Comparison of ENCODE assay signal across 17 cellular contexts in the genomic region with DNA sequence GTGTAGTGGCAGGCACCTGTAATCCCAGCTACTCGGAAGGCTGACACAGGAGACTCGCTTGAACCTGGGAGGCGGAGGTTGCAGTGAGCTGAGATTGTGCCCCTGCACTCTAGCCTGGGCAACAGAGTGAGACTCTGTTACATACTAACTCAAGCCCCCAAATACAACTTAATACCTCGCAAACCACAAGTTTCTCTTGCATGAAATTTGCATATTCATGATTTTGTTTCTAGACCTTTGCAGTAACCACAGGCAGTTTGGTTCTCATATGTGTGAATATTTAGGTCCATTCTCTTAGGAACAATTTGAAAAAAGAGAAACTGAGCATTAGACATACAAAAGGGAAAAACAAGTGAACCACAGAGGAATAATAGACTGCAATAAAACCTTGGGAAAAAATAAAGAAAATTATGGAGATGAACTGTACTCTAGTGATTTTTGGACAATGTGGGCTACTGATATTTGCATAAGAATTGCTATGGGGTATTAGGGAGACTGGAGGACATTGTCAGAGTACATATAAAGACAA.
DNase-seq lines count a peak whose midpoint lies in the region; ATAC-seq and TF ChIP-seq lines count a peak whose summit lies in the region.
"Had no signal": no experiment of that assay in that cellular context is flagged by ENCODE, and none has a peak within 500 bp of the region (broad histone marks: within the 10 kb centered on the region; RNA-seq: fewer than 3 reads in every experiment).

No MANE protein-coding gene starts in this region.

- H3K27me3 Mint-ChIP-seq in effector memory CD8-positive, alpha-beta T cell: no peaks in the 10 kb centered on the region
- H3K27me3 Mint-ChIP-seq: activated naive CD8-positive, alpha-beta T cell treated with anti-CD3 and anti-CD28 coated beads, Interleukin-2, amount 10 ng/mL, durations not matched to agents 7 days and 5 days; CD4-positive, CD25-positive, alpha-beta regulatory T cell had no signal

- intact Hi-C loops in prostate gland (cut with DNase I): no loop called here

- peaks cover 6% of the 10 kb centered on the region for H3K36me3 Mint-ChIP-seq in effector memory CD8-positive, alpha-beta T cell (ENCODE audit: insufficient read depth)

- ATAC-seq in GM19035 (IDR thresholded peaks at IDR 0.05; ENCODE audit: unreplicated experiment): peak; percentile 61
- ATAC-seq in GM21825 (IDR thresholded peaks at IDR 0.05; ENCODE audit: unreplicated experiment): peak; percentile 51
- peak; percentile 77 for ATAC-seq in HG03175 (IDR thresholded peaks at IDR 0.05; ENCODE audit: unreplicated experiment)
- no peak for ATAC-seq in effector memory CD8-positive, alpha-beta T cell (replicated peaks)
- ATAC-seq: left ventricle myocardium superior, Right ventricle myocardium inferior had no signal

- no peak overlapping the region for H3K4me3 ChIP-seq in prostate gland
- H3K4me3 ChIP-seq: smooth muscle cell had no signal

- H3K4me1 Mint-ChIP-seq in effector memory CD8-positive, alpha-beta T cell (ENCODE audit: low read depth in 2 of 2): peaks cover 30 to 35% of the 10 kb centered on the region in 2 donors

- H3K4me3 Mint-ChIP-seq in effector memory CD8-positive, alpha-beta T cell: no peak overlapping the region
- H3K4me3 Mint-ChIP-seq: activated naive CD8-positive, alpha-beta T cell treated with anti-CD3 and anti-CD28 coated beads, Interleukin-2, amount 10 ng/mL, durations not matched to agents 7 days and 5 days; CD4-positive, CD25-positive, alpha-beta regulatory T cell had no signal

- no peaks in the 10 kb centered on the region for H3K9me3 Mint-ChIP-seq in effector memory CD8-positive, alpha-beta T cell
- H3K9me3 Mint-ChIP-seq: activated naive CD8-positive, alpha-beta T cell treated with anti-CD3 and anti-CD28 coated beads, Interleukin-2, amount 10 ng/mL, durations not matched to agents 7 days and 5 days; CD4-positive, CD25-positive, alpha-beta regulatory T cell had no signal

- no peaks in the 10 kb centered on the region for H3K36me3 ChIP-seq in prostate gland

- peaks cover 4% of the 10 kb centered on the region for H3K4me1 ChIP-seq in prostate gland (replicated peaks)

- TF ChIP-seq POLR2A in prostate gland (IDR thresholded peaks at IDR 0.05): no peak

- TF ChIP-seq CTCF in prostate gland (IDR thresholded peaks at IDR 0.05): no peak

- H3K27me3 ChIP-seq in prostate gland (replicated peaks; ENCODE audit: insufficient read depth): no peaks in the 10 kb centered on the region

- no peaks in the 10 kb centered on the region for H3K9me3 ChIP-seq in prostate gland

- H3K27ac Mint-ChIP-seq in effector memory CD8-positive, alpha-beta T cell: peak overlapping the region; percentile 5 to 35
- H3K27ac Mint-ChIP-seq: activated naive CD8-positive, alpha-beta T cell treated with anti-CD3 and anti-CD28 coated beads, Interleukin-2, amount 10 ng/mL, durations not matched to agents 7 days and 5 days; CD4-positive, CD25-positive, alpha-beta regulatory T cell had no signal

- H3K27ac ChIP-seq in prostate gland: peak overlapping the region in 1 of 2 donors; percentile 55
- H3K27ac ChIP-seq: epithelial cell of prostate had no signal

- no peak for DNase-seq in effector memory CD8-positive, alpha-beta T cell
- no peak for DNase-seq in SIG-M5 treated with dmso at 0.1 percent for 504 hours (lab: John Stamatoyannopoulos, UW; ENCODE audit: unreplicated experiment)
- no peak for DNase-seq in prostate gland (ENCODE audit: low spot score)
- no peak for DNase-seq in germinal center (ENCODE audit: low spot score)
- DNase-seq: activated naive CD8-positive, alpha-beta T cell treated with anti-CD3 and anti-CD28 coated beads, Interleukin-2, amount 10 ng/mL, durations not matched to agents 7 days and 5 days; CD4-positive, CD25-positive, alpha-beta regulatory T cell; cerebellar nuclear complex; GF-D8; hypothalamus; left ventricle myocardium superior; NCI-H1092 treated with DMSO at 0.1 percent for 48 hours had no signal

- WGBS in prostate gland: 95% methylated on average over 4 of the region's 4 CpGs
